In genomic region chr17:28968269-28968913, GRCh38 we compare ENCODE assay signal across 19 cellular contexts. TPM values are rescaled to one million over a fixed set of nuclear protein-coding genes. Genes with fewer than 3 reads are reported as not detected.
DNase-seq lines count a peak whose midpoint lies in the region; ATAC-seq and TF ChIP-seq lines count a peak whose summit lies in the region.
"Had no signal": no experiment of that assay in that cellular context is flagged by ENCODE, and none has a peak within 500 bp of the region (broad histone marks: within the 10 kb centered on the region; RNA-seq: fewer than 3 reads in every experiment).

No MANE protein-coding gene starts in this region.

- H3K36me3 ChIP-seq in body of pancreas (replicated peaks in 1 of 2; ENCODE audit: insufficient read depth in 1 of 2, low read depth in 2 of 2): no peaks in the 10 kb centered on the region
- no peaks in the 10 kb centered on the region for H3K36me3 ChIP-seq in spleen
- no peaks in the 10 kb centered on the region for H3K36me3 ChIP-seq in suprapubic skin

- H3K9me3 ChIP-seq in body of pancreas (no peaks in the 10 kb centered on the region), spleen (no peaks in the 10 kb centered on the region), suprapubic skin (no peaks in the 10 kb centered on the region)
- H3K9me3 ChIP-seq: Caco-2 had no signal

- ATAC-seq in body of pancreas: peak; percentile 12
- ATAC-seq: HCT116; naive thymus-derived CD8-positive, alpha-beta T cell had no signal

- H3K4me1 ChIP-seq in body of pancreas (peaks cover 23% of the 10 kb centered on the region), spleen (peaks cover 0 to 44% (median 16%) of the 10 kb centered on the region in 6 donors), suprapubic skin (peaks cover 13% of the 10 kb centered on the region)

- TF ChIP-seq EP300 in suprapubic skin (IDR thresholded peaks at IDR 0.05): no peak

- peak; percentile 66 for DNase-seq in NCI-H82 (lab: John Stamatoyannopoulos, UW)
- DNase-seq in NCI-H82 treated with DMSO at 0.1 percent for 48 hours (lab: John Stamatoyannopoulos, UW; ENCODE audit: unreplicated experiment): no peak
- peak in 1 of 4 donors; percentile 30 for DNase-seq in body of pancreas
- DNase-seq in islet precursor cell: peak; percentile 77
- DNase-seq in spleen: peak; percentile 44
- no peak for DNase-seq in suprapubic skin (ENCODE audit: low spot score in 2 of 2)
- no peak for DNase-seq in EL
- DNase-seq in H4 (ENCODE audit: low spot score): no peak
- DNase-seq: activated naive CD4-positive, alpha-beta T cell; Caco-2; Karpas-422; NCI-H2029 treated with DMSO at 0.1 percent for 48 hours had no signal

- intact Hi-C loops in body of pancreas (cut with DNase I): no loop called here
- intact Hi-C loops in spleen (cut with DNase I; ENCODE audit: low total_unique reads): no loop called here

- no peaks in the 10 kb centered on the region for H3K27me3 ChIP-seq in body of pancreas
- peaks cover 0 to 22% (median 8%) of the 10 kb centered on the region in 7 donors for H3K27me3 ChIP-seq in spleen (replicated peaks in 1 of 7)
- H3K27me3 ChIP-seq in suprapubic skin: peaks cover 6% of the 10 kb centered on the region

- TF ChIP-seq CTCF in body of pancreas (IDR thresholded peaks at IDR 0.05): no peak
- no peak for TF ChIP-seq CTCF in spleen (IDR thresholded peaks at IDR 0.05 in 8 of 11, conservative IDR thresholded peaks at IDR 0.05 in 3 of 11)
- TF ChIP-seq CTCF in suprapubic skin (IDR thresholded peaks at IDR 0.05): no peak

- TF ChIP-seq POLR2A in body of pancreas (IDR thresholded peaks at IDR 0.05) (no peak), spleen (IDR thresholded peaks at IDR 0.05) (no peak), suprapubic skin (IDR thresholded peaks at IDR 0.05) (no peak)

- 50 to 61% methylated on average over 7 to 10 of the region's 10 CpGs for WGBS in body of pancreas, 2 donors
- WGBS in spleen, 5 donors: 64 to 79% (median 71%) methylated on average over 8 to 10 of the region's 10 CpGs
- WGBS in suprapubic skin: 47% methylated on average over 10 of the region's 10 CpGs

- H3K4me3 ChIP-seq in body of pancreas: no peak overlapping the region
- H3K4me3 ChIP-seq in spleen: no peak overlapping the region
- H3K4me3 ChIP-seq in suprapubic skin: no peak overlapping the region

- H3K27ac ChIP-seq in body of pancreas (peak overlapping the region in 1 of 4 donors; percentile 16), spleen (peak overlapping the region in 1 of 8 donors; percentile 72), suprapubic skin (no peak overlapping the region)

RNA-seq across cellular contexts. Expression of gene PHF12, which starts 17.1 kb away (rescaled TPM):
- total RNA-seq in body of pancreas: 10 to 100 TPM; 22.1 to 56.4 TPM
- 100 to 1,000 TPM in 2 of 7 donors, 10 to 100 TPM in 5; 65.9 to 118 (median 84.9) TPM for total RNA-seq in spleen
- 10 to 100 TPM; 16.2 to 22.0 (median 20.0) TPM for polyA plus RNA-seq in spleen
- 10 to 100 TPM; 24.4 to 80.9 (median 35.4) TPM for total RNA-seq in suprapubic skin
- total RNA-seq in H4 (2014; rRNA removed; shearing (Covaris generic)): 11.3 and 20.3 TPM in 2 replicates

RNA-seq across cellular contexts. Expression of gene SEZ6, which starts 37.4 kb away (rescaled TPM):
- total RNA-seq in body of pancreas: not detected
- under 1 TPM in 1 of 7 donors, not detected in 6; 0.88 TPM for total RNA-seq in spleen
- not detected for polyA plus RNA-seq in spleen
- not detected for total RNA-seq in suprapubic skin
- not detected in 2 replicates for total RNA-seq in H4 (2014; rRNA removed; shearing (Covaris generic))
- total RNA-seq: bronchial epithelial cell; Caco-2; endothelial cell of umbilical vein; glomerular endothelial cell; liver; naive thymus-derived CD8-positive, alpha-beta T cell; skeletal muscle tissue had no signal
- polyA plus RNA-seq: endothelial cell of umbilical vein had no signal

Comparison
In these comparisons a context has a peak if more than half of its experiments do, and no peak if none do; other contexts are left out.
1. DNase-seq: peak in NCI-H82 (single experiment), islet precursor cell (single experiment) and spleen (single experiment); none in NCI-H82 treated with DMSO at 0.1 percent for 48 hours (single experiment), suprapubic skin (0 of 2), EL (single experiment) and H4 (single experiment).